1 cellular context compared by ENCODE assay signal in the genomic region with DNA sequence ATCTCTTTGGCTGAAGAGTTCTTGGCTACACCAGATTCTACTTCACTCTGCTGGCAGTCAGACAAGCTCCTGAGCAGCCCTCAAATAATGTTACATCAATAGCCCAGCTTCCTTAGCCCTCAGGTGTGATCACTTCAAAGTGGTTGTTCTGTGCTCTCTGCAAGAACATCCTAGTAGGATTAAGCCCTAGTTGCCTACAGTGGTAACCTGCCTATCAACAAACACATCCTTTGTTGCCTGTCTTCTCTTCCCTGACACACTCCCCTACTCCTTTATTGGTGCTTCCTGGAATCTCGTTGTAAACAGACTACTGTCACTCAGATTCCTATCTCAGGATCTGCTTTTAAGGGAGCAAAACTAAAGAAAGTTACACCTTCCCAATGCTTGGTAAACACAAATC.
TF ChIP-seq lines count a peak whose summit lies in the region.

No MANE protein-coding gene starts in this region.

TF ChIP-seq in HepG2, 621 proteins besides CTCF, POLR2A, EP300 and RAD21 (continued from another document):
- no peak for TF ChIP-seq ZNF33B (CRISPR knock-in tag; IDR thresholded peaks at IDR 0.05)
- TF ChIP-seq ZKSCAN1 (IDR thresholded peaks at IDR 0.05; ENCODE audit: low read length): no peak
- TF ChIP-seq CAMTA2 (CRISPR knock-in tag; IDR thresholded peaks at IDR 0.05; ENCODE audit: borderline replicate concordance): no peak
- no peak for TF ChIP-seq TRIM24 (CRISPR knock-in tag; IDR thresholded peaks at IDR 0.05)
- no peak for TF ChIP-seq RNF219 (CRISPR knock-in tag; IDR thresholded peaks at IDR 0.05)
- no peak for TF ChIP-seq ATF1 (CRISPR knock-in tag; IDR thresholded peaks at IDR 0.05)
- no peak for TF ChIP-seq PHF8 (CRISPR knock-in tag; IDR thresholded peaks at IDR 0.05)
- TF ChIP-seq FOXO1 (CRISPR knock-in tag; IDR thresholded peaks at IDR 0.05): peak; percentile 21; the same call in 1 of the 2 replicates
- TF ChIP-seq MIER3 (CRISPR knock-in tag; IDR thresholded peaks at IDR 0.05; ENCODE audit: borderline replicate concordance): no peak
- TF ChIP-seq ZNF3 (CRISPR knock-in tag; IDR thresholded peaks at IDR 0.05): no peak
- no peak for TF ChIP-seq FOXP1 (IDR thresholded peaks at IDR 0.05)
- peak; percentile 46; the same call in 1 of the 2 replicates for TF ChIP-seq FOXP1 (CRISPR knock-in tag; IDR thresholded peaks at IDR 0.05)
- no peak for TF ChIP-seq E2F5 (CRISPR knock-in tag; conservative IDR thresholded peaks at IDR 0.05)
- no peak for TF ChIP-seq HMGA1 (CRISPR knock-in tag; conservative IDR thresholded peaks at IDR 0.05)
- no peak for TF ChIP-seq ZNF282 (IDR thresholded peaks at IDR 0.05; ENCODE audit: partially characterized antibody)
- no peak for TF ChIP-seq TOPORS (CRISPR knock-in tag; IDR thresholded peaks at IDR 0.05)
- TF ChIP-seq, protein P1, sequence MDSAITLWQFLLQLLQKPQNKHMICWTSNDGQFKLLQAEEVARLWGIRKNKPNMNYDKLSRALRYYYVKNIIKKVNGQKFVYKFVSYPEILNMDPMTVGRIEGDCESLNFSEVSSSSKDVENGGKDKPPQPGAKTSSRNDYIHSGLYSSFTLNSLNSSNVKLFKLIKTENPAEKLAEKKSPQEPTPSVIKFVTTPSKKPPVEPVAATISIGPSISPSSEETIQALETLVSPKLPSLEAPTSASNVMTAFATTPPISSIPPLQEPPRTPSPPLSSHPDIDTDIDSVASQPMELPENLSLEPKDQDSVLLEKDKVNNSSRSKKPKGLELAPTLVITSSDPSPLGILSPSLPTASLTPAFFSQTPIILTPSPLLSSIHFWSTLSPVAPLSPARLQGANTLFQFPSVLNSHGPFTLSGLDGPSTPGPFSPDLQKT (CRISPR knock-in tag; IDR thresholded peaks at IDR 0.05; ENCODE audit: borderline replicate concordance): no peak
- TF ChIP-seq ZSCAN5A (CRISPR knock-in tag; IDR thresholded peaks at IDR 0.05; ENCODE audit: borderline replicate concordance): no peak
- TF ChIP-seq HHEX (CRISPR knock-in tag; IDR thresholded peaks at IDR 0.05): no peak
- no peak for TF ChIP-seq NR2F1 (CRISPR knock-in tag; IDR thresholded peaks at IDR 0.05)
TF ChIP-seq in HepG2: peak in this region for 14.
